In the genomic region with DNA sequence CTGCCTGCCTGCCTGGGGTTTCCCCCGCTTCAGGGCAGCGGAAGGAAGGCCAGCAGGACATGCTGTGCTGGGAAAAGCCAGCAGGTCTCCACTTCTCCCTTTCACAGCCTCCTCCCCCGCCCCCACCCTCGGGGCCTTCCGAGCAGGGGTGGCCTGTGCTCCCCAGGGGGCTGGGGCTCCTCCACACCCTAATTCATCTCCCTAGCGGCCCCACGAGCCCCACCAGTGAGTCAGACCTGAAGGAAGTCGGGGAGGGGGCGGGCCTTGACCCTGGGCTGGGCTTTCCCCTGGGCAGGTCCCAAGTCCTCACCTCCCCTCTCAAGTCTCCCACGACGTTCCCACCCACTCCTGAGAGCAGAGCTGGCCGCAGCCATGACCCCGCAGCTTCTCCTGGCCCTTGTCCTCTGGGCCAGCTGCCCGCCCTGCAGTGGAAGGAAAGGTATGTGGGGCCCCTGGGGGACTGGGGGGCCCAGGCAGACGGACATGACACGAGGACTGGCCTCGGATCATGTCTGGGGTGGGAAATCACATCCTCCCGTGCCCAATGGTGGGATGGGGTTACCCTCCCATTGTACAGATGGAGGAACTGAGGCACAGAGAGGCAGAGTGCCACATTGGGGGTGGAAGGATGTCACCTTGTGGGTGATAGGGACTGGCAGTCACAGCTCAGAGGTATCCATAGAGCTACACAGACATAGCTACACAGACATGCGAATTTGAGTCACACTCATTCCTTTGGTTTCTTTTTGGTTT, we compare ENCODE assay signal across 8 cellular contexts. TPM values are rescaled to one million over a fixed set of nuclear protein-coding genes. Genes with fewer than 3 reads are reported as not detected.
DNase-seq lines count a peak whose midpoint lies in the region; ATAC-seq and TF ChIP-seq lines count a peak whose summit lies in the region.

A gene (plus strand): TSS at position 345 of the 753 bp plus-strand sequence. CDS start 28 bp downstream, at position 373.

- peak; percentile 53 for DNase-seq in CMK (ENCODE audit: low read depth)
- DNase-seq in GM19238 (ENCODE audit: insufficient read length, low spot score) = peak; percentile 74
- peak; percentile 60 for DNase-seq in activated T-helper 1 cell treated with anti-CD3 and anti-CD28 coated beads, Interleukin-12 subunit alpha, Interleukin-12 subunit beta, Interleukin-2, Interleukin-4 antibody, amounts not matched to agents 30 ng/mL and 10 ng/mL and 1 ng/mL, durations not matched to agents 14 hours and 24 hours and 36 hours (ENCODE audit: low spot score)
- peak; percentile 84 for DNase-seq in islet precursor cell
- no peak for DNase-seq in NCI-H2081 (lab: John Stamatoyannopoulos, UW)
- DNase-seq in esophagus muscularis mucosa (ENCODE audit: extremely low spot score) = no peak

- H3K4me1 Mint-ChIP-seq in activated T-helper 1 cell treated with anti-CD3 and anti-CD28 coated beads, Interleukin-12 subunit alpha, Interleukin-12 subunit beta, Interleukin-2, Interleukin-4 antibody, amounts not matched to agents 30 ng/mL and 10 ng/mL and 1 ng/mL, durations not matched to agents 14 hours and 24 hours and 36 hours (ENCODE audit: low read depth) = peaks cover 11% of the 10 kb centered on the region
- peaks cover 8% of the 10 kb centered on the region for H3K4me1 Mint-ChIP-seq in stimulated activated naive CD8-positive, alpha-beta T cell treated with anti-CD3 and anti-CD28 coated beads, Interleukin-15, Interleukin-2, amounts not matched to agents 100 ng/mL and 50 ng/mL, for 24 hours (ENCODE audit: low read depth)

- peak; percentile 53 for ATAC-seq in HG03378 (IDR thresholded peaks at IDR 0.05; ENCODE audit: unreplicated experiment)

- H3K27ac Mint-ChIP-seq in activated T-helper 1 cell treated with anti-CD3 and anti-CD28 coated beads, Interleukin-12 subunit alpha, Interleukin-12 subunit beta, Interleukin-2, Interleukin-4 antibody, amounts not matched to agents 30 ng/mL and 10 ng/mL and 1 ng/mL, durations not matched to agents 14 hours and 24 hours and 36 hours = no peak within 1 kb of the TSS
- H3K27ac Mint-ChIP-seq in stimulated activated naive CD8-positive, alpha-beta T cell treated with anti-CD3 and anti-CD28 coated beads, Interleukin-15, Interleukin-2, amounts not matched to agents 100 ng/mL and 50 ng/mL, for 24 hours = peak within 1 kb of the TSS; percentile 89

- TF ChIP-seq POLR2A in esophagus muscularis mucosa (IDR thresholded peaks at IDR 0.05; ENCODE audit: low read depth) = no peak

- H3K4me1 ChIP-seq in esophagus muscularis mucosa = peaks cover 0 to 7% (median 5%) of the 10 kb centered on the region in 4 donors

- H3K4me3 Mint-ChIP-seq in activated T-helper 1 cell treated with anti-CD3 and anti-CD28 coated beads, Interleukin-12 subunit alpha, Interleukin-12 subunit beta, Interleukin-2, Interleukin-4 antibody, amounts not matched to agents 30 ng/mL and 10 ng/mL and 1 ng/mL, durations not matched to agents 14 hours and 24 hours and 36 hours = no peak within 1 kb of the TSS
- no peak within 1 kb of the TSS for H3K4me3 Mint-ChIP-seq in stimulated activated naive CD8-positive, alpha-beta T cell treated with anti-CD3 and anti-CD28 coated beads, Interleukin-15, Interleukin-2, amounts not matched to agents 100 ng/mL and 50 ng/mL, for 24 hours

- H3K27ac ChIP-seq in esophagus muscularis mucosa (replicated peaks in 1 of 4) = no peak within 1 kb of the TSS

- H3K36me3 Mint-ChIP-seq in activated T-helper 1 cell treated with anti-CD3 and anti-CD28 coated beads, Interleukin-12 subunit alpha, Interleukin-12 subunit beta, Interleukin-2, Interleukin-4 antibody, amounts not matched to agents 30 ng/mL and 10 ng/mL and 1 ng/mL, durations not matched to agents 14 hours and 24 hours and 36 hours (ENCODE audit: low read depth) = peaks cover 6% of the 10 kb centered on the region
- no peaks in the 10 kb centered on the region for H3K36me3 Mint-ChIP-seq in stimulated activated naive CD8-positive, alpha-beta T cell treated with anti-CD3 and anti-CD28 coated beads, Interleukin-15, Interleukin-2, amounts not matched to agents 100 ng/mL and 50 ng/mL, for 24 hours (ENCODE audit: low read depth)

- TF ChIP-seq EP300 in esophagus muscularis mucosa (IDR thresholded peaks at IDR 0.05) = no peak

- peaks cover 0 to 86% (median 13%) of the 10 kb centered on the region in 4 donors for H3K27me3 ChIP-seq in esophagus muscularis mucosa

- no peak for TF ChIP-seq CTCF in esophagus muscularis mucosa (IDR thresholded peaks at IDR 0.05)

- no peaks in the 10 kb centered on the region for H3K9me3 ChIP-seq in esophagus muscularis mucosa

- H3K27me3 Mint-ChIP-seq in activated T-helper 1 cell treated with anti-CD3 and anti-CD28 coated beads, Interleukin-12 subunit alpha, Interleukin-12 subunit beta, Interleukin-2, Interleukin-4 antibody, amounts not matched to agents 30 ng/mL and 10 ng/mL and 1 ng/mL, durations not matched to agents 14 hours and 24 hours and 36 hours (ENCODE audit: insufficient read depth) = no peaks in the 10 kb centered on the region
- H3K27me3 Mint-ChIP-seq in stimulated activated naive CD8-positive, alpha-beta T cell treated with anti-CD3 and anti-CD28 coated beads, Interleukin-15, Interleukin-2, amounts not matched to agents 100 ng/mL and 50 ng/mL, for 24 hours = no peaks in the 10 kb centered on the region

- H3K9me3 Mint-ChIP-seq in activated T-helper 1 cell treated with anti-CD3 and anti-CD28 coated beads, Interleukin-12 subunit alpha, Interleukin-12 subunit beta, Interleukin-2, Interleukin-4 antibody, amounts not matched to agents 30 ng/mL and 10 ng/mL and 1 ng/mL, durations not matched to agents 14 hours and 24 hours and 36 hours = no peaks in the 10 kb centered on the region
- no peaks in the 10 kb centered on the region for H3K9me3 Mint-ChIP-seq in stimulated activated naive CD8-positive, alpha-beta T cell treated with anti-CD3 and anti-CD28 coated beads, Interleukin-15, Interleukin-2, amounts not matched to agents 100 ng/mL and 50 ng/mL, for 24 hours

- H3K4me3 ChIP-seq in esophagus muscularis mucosa = peak within 1 kb of the TSS in 1 of 4 donors; percentile 23

- 20% methylated on average over 15 of the region's 19 CpGs for WGBS in esophagus muscularis mucosa

- no peaks in the 10 kb centered on the region for H3K36me3 ChIP-seq in esophagus muscularis mucosa

- intact Hi-C loops in activated T-helper 1 cell treated with anti-CD3 and anti-CD28 coated beads, Interleukin-12 subunit alpha, Interleukin-12 subunit beta, Interleukin-2, Interleukin-4 antibody, amounts not matched to agents 30 ng/mL and 10 ng/mL and 1 ng/mL, durations not matched to agents 14 hours and 24 hours and 36 hours (cut with micrococcal nuclease) = loop anchor here (1.0 kb wide), 3 partner anchors 18 to 170 kb away; a partner anchor contains a TSS
- intact Hi-C loops in esophagus muscularis mucosa (cut with DNase I) = no loop called here

RNA-seq across cellular contexts. Expression of the gene that starts here (rescaled TPM):
- total RNA-seq in activated T-helper 1 cell treated with anti-CD3 and anti-CD28 coated beads, Interleukin-12 subunit alpha, Interleukin-12 subunit beta, Interleukin-2, Interleukin-4 antibody, amounts not matched to agents 30 ng/mL and 10 ng/mL and 1 ng/mL, durations not matched to agents 14 hours and 24 hours and 36 hours = 43.3 and 49.7 TPM in 2 replicates
- total RNA-seq in esophagus muscularis mucosa = 1 to 10 TPM; 1.1 to 6.6 (median 1.9) TPM

Comparison
In these comparisons a context has a peak if more than half of its experiments do, and no peak if none do; other contexts are left out.
1. DNase-seq: peak in CMK (single experiment), GM19238 (single experiment), activated T-helper 1 cell treated with anti-CD3 and anti-CD28 coated beads, Interleukin-12 subunit alpha, Interleukin-12 subunit beta, Interleukin-2, Interleukin-4 antibody, amounts not matched to agents 30 ng/mL and 10 ng/mL and 1 ng/mL, durations not matched to agents 14 hours and 24 hours and 36 hours (single experiment) and islet precursor cell (single experiment); none in NCI-H2081 (0 of 2) and esophagus muscularis mucosa (single experiment).